1 cellular context compared by ENCODE assay signal in genomic region chr1:40876436-40876761, GRCh38.
TF ChIP-seq lines count a peak whose summit lies in the region.

No MANE protein-coding gene starts in this region.

TF ChIP-seq in IMR-90, 13 proteins besides CTCF, POLR2A, EP300 and RAD21:
- TF ChIP-seq MXI1 (IDR thresholded peaks at IDR 0.05; ENCODE audit: borderline replicate concordance, low read depth, low read length), result no peak
